23 cellular contexts compared by ENCODE assay signal in genomic region chr11:122037911-122038310, GRCh38.
"Had no signal": no experiment of that assay in that cellular context is flagged by ENCODE, and none has a peak within 500 bp of the region (broad histone marks: within the 10 kb centered on the region; RNA-seq: fewer than 3 reads in every experiment).

No MANE protein-coding gene starts in this region.

- H3K36me3 ChIP-seq: brain microvascular endothelial cell, gastrocnemius medialis, sigmoid colon, spleen, upper lobe of right lung had no signal

- H3K27ac Mint-ChIP-seq: activated CD8-positive, alpha-beta T cell treated with anti-CD3 and anti-CD28 coated beads, Interleukin-2, amount 10 ng/mL, durations not matched to agents 7 days and 5 days; activated naive CD4-positive, alpha-beta T cell treated with anti-CD3 and anti-CD28 coated beads, Interleukin-2, amount 50 U/mL, for 24 hours; activated T-helper 1 cell treated with anti-CD3 and anti-CD28 coated beads, Interleukin-12 subunit alpha, Interleukin-12 subunit beta, Interleukin-2, Interleukin-4 antibody, amounts not matched to agents 30 ng/mL and 10 ng/mL and 1 ng/mL, durations not matched to agents 14 hours and 24 hours and 36 hours; T-helper 17 cell had no signal

- H3K4me1 ChIP-seq: gastrocnemius medialis, spleen, upper lobe of right lung had no signal

- H3K27ac ChIP-seq: brain microvascular endothelial cell, gastrocnemius medialis, sigmoid colon, spleen, upper lobe of right lung had no signal

- H3K36me3 Mint-ChIP-seq: activated naive CD4-positive, alpha-beta T cell treated with anti-CD3 and anti-CD28 coated beads, Interleukin-2, amount 50 U/mL, for 24 hours had no signal

- H3K9me3 Mint-ChIP-seq: activated T-helper 1 cell treated with anti-CD3 and anti-CD28 coated beads, Interleukin-12 subunit alpha, Interleukin-12 subunit beta, Interleukin-2, Interleukin-4 antibody, amounts not matched to agents 30 ng/mL and 10 ng/mL and 1 ng/mL, durations not matched to agents 14 hours and 24 hours and 36 hours had no signal

- H3K4me3 ChIP-seq: gastrocnemius medialis, sigmoid colon, spleen, upper lobe of right lung had no signal

- H3K9me3 ChIP-seq: gastrocnemius medialis, sigmoid colon, spleen, upper lobe of right lung had no signal

- ATAC-seq: activated CD4-positive, CD25-positive, alpha-beta regulatory T cell treated with anti-CD3 and anti-CD28 coated beads, Interleukin-2, amount 50 U/mL, for 24 hours; activated CD8-positive, alpha-beta T cell treated with anti-CD3 and anti-CD28 coated beads, Interleukin-2, amount 10 ng/mL, durations not matched to agents 7 days and 5 days; esophagus mucosa; gastrocnemius medialis; T-helper 17 cell had no signal

- H3K27me3 ChIP-seq: brain microvascular endothelial cell, gastrocnemius medialis, sigmoid colon, spleen, upper lobe of right lung had no signal

- DNase-seq: activated CD4-positive, alpha-beta T cell treated with anti-CD3 and anti-CD28 coated beads, Interleukin-2, amount 50 U/mL, for 1 hour; activated CD8-positive, alpha-beta T cell treated with anti-CD3 and anti-CD28 coated beads, Interleukin-2, amount 10 ng/mL, durations not matched to agents 7 days and 5 days; activated gamma-delta T cell; anterior cingulate cortex; caudate nucleus; dermis blood vessel endothelial cell; effector memory CD4-positive, alpha-beta T cell; gastrocnemius medialis; hippocampal formation; nucleus accumbens; posterior cingulate gyrus; retina; sigmoid colon; spleen; stimulated activated CD4-positive, alpha-beta T cell treated with anti-CD3 and anti-CD28 coated beads, Interleukin-4, amount 100 ng/mL, for 1 hour; stimulated activated naive CD4-positive, alpha-beta T cell treated with Interleukin-2 at 50 U/mL for 16 hours; T-helper 17 cell; upper lobe of right lung had no signal

- H3K4me1 Mint-ChIP-seq: activated naive CD4-positive, alpha-beta T cell treated with anti-CD3 and anti-CD28 coated beads, Interleukin-2, amount 50 U/mL, for 24 hours; T-helper 17 cell had no signal

- H3K4me3 Mint-ChIP-seq: activated CD8-positive, alpha-beta T cell treated with anti-CD3 and anti-CD28 coated beads, Interleukin-2, amount 10 ng/mL, durations not matched to agents 7 days and 5 days; activated naive CD4-positive, alpha-beta T cell treated with anti-CD3 and anti-CD28 coated beads, Interleukin-2, amount 50 U/mL, for 24 hours; activated T-helper 1 cell treated with anti-CD3 and anti-CD28 coated beads, Interleukin-12 subunit alpha, Interleukin-12 subunit beta, Interleukin-2, Interleukin-4 antibody, amounts not matched to agents 30 ng/mL and 10 ng/mL and 1 ng/mL, durations not matched to agents 14 hours and 24 hours and 36 hours; T-helper 17 cell had no signal
